In genomic region chr3:119033393-119034255, GRCh38 we compare ENCODE assay signal across 8 cellular contexts. TPM values are rescaled to one million over a fixed set of nuclear protein-coding genes. Genes with fewer than 3 reads are reported as not detected.
DNase-seq lines count a peak whose midpoint lies in the region; ATAC-seq and TF ChIP-seq lines count a peak whose summit lies in the region.

No MANE protein-coding gene starts in this region.

- intact Hi-C loops in Right ventricle myocardium inferior (cut with DNase I): loop anchor here (1.0 to 10.0 kb wide), 2 partner anchors 89 to 148 kb away; no protein-coding TSS in a partner anchor

- H3K36me3 Mint-ChIP-seq in central memory CD8-positive, alpha-beta T cell (ENCODE audit: insufficient read depth): no peaks in the 10 kb centered on the region

- no peak overlapping the region for H3K27ac Mint-ChIP-seq in central memory CD8-positive, alpha-beta T cell (ENCODE audit: low read depth)

- no peak for ATAC-seq in Right ventricle myocardium inferior
- no peak for ATAC-seq in central memory CD8-positive, alpha-beta T cell (replicated peaks; ENCODE audit: extremely low read depth, poor library complexity, severe bottlenecking)

- H3K36me3 ChIP-seq in cardiac muscle cell (no peaks in the 10 kb centered on the region), muscle layer of colon (ENCODE audit: insufficient read depth, low read length) (no peaks in the 10 kb centered on the region), tibial nerve (no peaks in the 10 kb centered on the region)

- H3K27me3 Mint-ChIP-seq in central memory CD8-positive, alpha-beta T cell: peaks cover 62% of the 10 kb centered on the region

- in situ Hi-C loops in G401 (cut with HindIII; ENCODE audit: low sequenced_read_pairs): no loop called here

- TF ChIP-seq EP300 in tibial nerve (IDR thresholded peaks at IDR 0.05): no peak

- WGBS in tibial nerve, 2 donors: 29% methylated on average over 14 of the region's 14 CpGs

- H3K4me1 Mint-ChIP-seq in central memory CD8-positive, alpha-beta T cell: peaks cover 5% of the 10 kb centered on the region

- no peak overlapping the region for H3K9ac ChIP-seq in muscle layer of colon (ENCODE audit: low read length)

- H3K9me3 Mint-ChIP-seq in central memory CD8-positive, alpha-beta T cell: no peaks in the 10 kb centered on the region

- TF ChIP-seq POLR2A in tibial nerve (IDR thresholded peaks at IDR 0.05): no peak

- no peak for TF ChIP-seq CTCF in cardiac muscle cell (IDR thresholded peaks at IDR 0.05; ENCODE audit: low read depth, low read length)
- no peak for TF ChIP-seq CTCF in tibial nerve (IDR thresholded peaks at IDR 0.05)

- H3K9me3 ChIP-seq in cardiac muscle cell (ENCODE audit: low read depth): no peaks in the 10 kb centered on the region
- H3K9me3 ChIP-seq in muscle layer of colon (ENCODE audit: low read length): no peaks in the 10 kb centered on the region
- no peaks in the 10 kb centered on the region for H3K9me3 ChIP-seq in tibial nerve

- H3K4me3 Mint-ChIP-seq in central memory CD8-positive, alpha-beta T cell: peak overlapping the region; percentile 77

- H3K27me3 ChIP-seq in cardiac muscle cell (peaks cover 43% of the 10 kb centered on the region), muscle layer of colon (ENCODE audit: control insufficient read depth in 1 of 2, insufficient read depth in 2 of 2, low read length in 2 of 2) (peaks cover 0 to 12% of the 10 kb centered on the region in 2 donors), tibial nerve (peaks cover 0 to 6% of the 10 kb centered on the region in 2 donors)

- H3K4me1 ChIP-seq in cardiac muscle cell (ENCODE audit: low read depth) (no peaks in the 10 kb centered on the region), muscle layer of colon (ENCODE audit: insufficient read depth, low read length) (no peaks in the 10 kb centered on the region), tibial nerve (peaks cover 0 to 6% (median 2%) of the 10 kb centered on the region in 4 donors)

- no peak overlapping the region for H3K27ac ChIP-seq in cardiac muscle cell
- H3K27ac ChIP-seq in muscle layer of colon (ENCODE audit: low read depth, low read length): no peak overlapping the region
- H3K27ac ChIP-seq in tibial nerve: peak overlapping the region; percentile 64 to 86 (median 70)

- DNase-seq in cardiac muscle cell (ENCODE audit: low read depth in 1 of 2, low spot score in 1 of 2) (no peak), Right ventricle myocardium inferior (ENCODE audit: missing footprints) (no peak), tibial nerve (ENCODE audit: low spot score in 2 of 2) (no peak), G401 (ENCODE audit: low spot score) (no peak), hippocampal formation (lab: John Stamatoyannopoulos, UW) (no peak)
- no peak for DNase-seq in central memory CD8-positive, alpha-beta T cell (ENCODE audit: low spot score in 2 of 2)
- DNase-seq in effector CD4-positive, alpha-beta T cell: no peak

- H3K4me3 ChIP-seq in cardiac muscle cell (peak overlapping the region; percentile 52), muscle layer of colon (ENCODE audit: low read depth in 1 of 2, low read length in 2 of 2) (peak overlapping the region; percentile 52 to 60), tibial nerve (peak overlapping the region; percentile 44 to 71 (median 58))

RNA-seq across cellular contexts. Expression of gene IGSF11, which starts 1.0 kb away (rescaled TPM):
- total RNA-seq in cardiac muscle cell (0.74 and 2.0 TPM in 2 replicates), Right ventricle myocardium inferior (3.1 TPM), tibial nerve (10 to 100 TPM; 17.7 to 72.3 (median 34.7) TPM)
- polyA plus RNA-seq in cardiac muscle cell: 0.46 and 0.74 TPM in 2 replicates
- total RNA-seq in G401 (2014; rRNA removed; shearing (Covaris generic)): not detected in 2 replicates

Comparison
In these comparisons a context has a peak if more than half of its experiments do, and no peak if none do; other contexts are left out.
1. H3K27ac ChIP-seq: peak in tibial nerve (4 of 4); none in cardiac muscle cell (single experiment) and muscle layer of colon (single experiment).
2. Peak in every context shown above with its lines, with median percentiles within 50 percentile points of each other: H3K4me3 ChIP-seq.